Comparison of ENCODE assay signal across 22 cellular contexts in genomic region chr15:80514071-80514780, GRCh38.
DNase-seq lines count a peak whose midpoint lies in the region; ATAC-seq, FAIRE-seq and TF ChIP-seq lines count a peak whose summit lies in the region.
"Had no signal": no experiment of that assay in that cellular context is flagged by ENCODE, and none has a peak within 500 bp of the region (broad histone marks: within the 10 kb centered on the region; RNA-seq: fewer than 3 reads in every experiment).

No MANE protein-coding gene starts in this region.

- no peaks in the 10 kb centered on the region for H3K9me3 Mint-ChIP-seq in astrocyte (ENCODE audit: unreplicated experiment)

- H3K27me3 ChIP-seq in heart left ventricle (no peaks in the 10 kb centered on the region), left ventricle myocardium inferior (ENCODE audit: low read depth) (no peaks in the 10 kb centered on the region), astrocyte (ENCODE audit: insufficient read depth, low read length) (no peaks in the 10 kb centered on the region), gastroesophageal sphincter (no peaks in the 10 kb centered on the region), neuronal stem cell (ENCODE audit: control insufficient read depth in 3 of 3, insufficient read depth in 3 of 3, low read depth in 1 of 3, low read length in 3 of 3) (no peaks in the 10 kb centered on the region)
- H3K27me3 ChIP-seq: body of pancreas had no signal

- H3K4me2 ChIP-seq in astrocyte (ENCODE audit: low read length) (no peak overlapping the region), neuronal stem cell (ENCODE audit: insufficient read depth, low read length, poor library complexity, severe bottlenecking) (no peak overlapping the region)
- H3K4me2 ChIP-seq: GM23338 had no signal

- no peak overlapping the region for H3K4me3 ChIP-seq in heart left ventricle
- no peak overlapping the region for H3K4me3 ChIP-seq in left ventricle myocardium inferior
- no peak overlapping the region for H3K4me3 ChIP-seq in astrocyte (ENCODE audit: insufficient read depth, low read depth, low read length)
- no peak overlapping the region for H3K4me3 ChIP-seq in gastroesophageal sphincter
- H3K4me3 ChIP-seq in neuronal stem cell (ENCODE audit: low read length in 2 of 2): no peak overlapping the region
- H3K4me3 ChIP-seq: body of pancreas, GM23338, K562 had no signal

- no peak overlapping the region for H2BK120ac ChIP-seq in neuronal stem cell (ENCODE audit: low read depth, low read length)

- peak overlapping the region; percentile 55 for H3K27ac Mint-ChIP-seq in astrocyte (ENCODE audit: unreplicated experiment)
- H3K27ac Mint-ChIP-seq: GM23338, naive B cell, type B pancreatic cell had no signal

- H2BK5ac ChIP-seq in neuronal stem cell (ENCODE audit: low read length): no peak overlapping the region

- H3K79me1 ChIP-seq in neuronal stem cell (ENCODE audit: low read depth, low read length): no peaks in the 10 kb centered on the region

- H3K18ac ChIP-seq in neuronal stem cell (ENCODE audit: low read length): no peak overlapping the region

- no peaks in the 10 kb centered on the region for H3K36me3 Mint-ChIP-seq in astrocyte (ENCODE audit: low read depth, unreplicated experiment)

- peaks cover 0 to 38% (median 13%) of the 10 kb centered on the region in 12 donors for H3K9me3 ChIP-seq in heart left ventricle
- peaks cover 29% of the 10 kb centered on the region for H3K9me3 ChIP-seq in left ventricle myocardium inferior (replicated peaks)
- H3K9me3 ChIP-seq in astrocyte (ENCODE audit: insufficient read depth, low read depth, low read length): no peaks in the 10 kb centered on the region
- H3K9me3 ChIP-seq in gastroesophageal sphincter: peaks cover 0 to 14% (median 0%) of the 10 kb centered on the region in 3 donors
- peaks cover 0 to 24% of the 10 kb centered on the region in 2 donors for H3K9me3 ChIP-seq in neuronal stem cell (replicated peaks in 1 of 2; ENCODE audit: control insufficient read depth in 2 of 2, insufficient read depth in 1 of 2, low read depth in 1 of 2, low read length in 2 of 2)
- H3K9me3 ChIP-seq: body of pancreas had no signal

- no peak overlapping the region for H2BK15ac ChIP-seq in neuronal stem cell (ENCODE audit: low read length)

- no peaks in the 10 kb centered on the region for H3K27me3 Mint-ChIP-seq in astrocyte (ENCODE audit: low read depth, unreplicated experiment)
- H3K27me3 Mint-ChIP-seq: type B pancreatic cell had no signal

- TF ChIP-seq CTCF in heart left ventricle (IDR thresholded peaks at IDR 0.05): no peak
- no peak for TF ChIP-seq CTCF in left ventricle myocardium inferior (IDR thresholded peaks at IDR 0.05; ENCODE audit: borderline replicate concordance)
- TF ChIP-seq CTCF in astrocyte (IDR thresholded peaks at IDR 0.05; ENCODE audit: insufficient read depth, low read depth, low read length): no peak
- no peak for TF ChIP-seq CTCF in gastroesophageal sphincter (IDR thresholded peaks at IDR 0.05)

- H3K14ac ChIP-seq in neuronal stem cell (ENCODE audit: low read length): no peak overlapping the region

- intact Hi-C loops in heart left ventricle (cut with DNase I): loop anchor here in 1 of 10 donors (5.0 kb wide), 1 partner anchor 57 kb away; no protein-coding TSS in a partner anchor
- intact Hi-C loops in left ventricle myocardium inferior (cut with micrococcal nuclease): no loop called here

- H2AFZ ChIP-seq in astrocyte (ENCODE audit: low read depth, low read length) (no peak overlapping the region), neuronal stem cell (ENCODE audit: low read length) (no peak overlapping the region)
- H2AFZ ChIP-seq: GM23338 had no signal

- ATAC-seq in heart left ventricle: peak in 3 of 4 donors; percentile 32 to 53 (median 33)
- ATAC-seq in gastroesophageal sphincter: peak; percentile 60
- ATAC-seq: body of pancreas, GM23338, K562, PC-3 had no signal

- no peak overlapping the region for H3K23ac ChIP-seq in neuronal stem cell (ENCODE audit: low read depth, low read length, poor library complexity)

- H3K36me3 ChIP-seq in heart left ventricle (no peaks in the 10 kb centered on the region), left ventricle myocardium inferior (no peaks in the 10 kb centered on the region), astrocyte (ENCODE audit: insufficient read depth, low read length) (no peaks in the 10 kb centered on the region), gastroesophageal sphincter (peaks cover 0 to 26% of the 10 kb centered on the region in 2 donors), neuronal stem cell (replicated peaks in 1 of 2; ENCODE audit: control insufficient read depth in 2 of 2, insufficient read depth in 2 of 2, low read length in 2 of 2) (peaks cover 7 to 90% of the 10 kb centered on the region in 2 donors)
- H3K36me3 ChIP-seq: WERI-Rb-1 had no signal

- H2AK5ac ChIP-seq in neuronal stem cell (ENCODE audit: low read depth, low read length): no peak overlapping the region

- TF ChIP-seq EP300 in gastroesophageal sphincter (IDR thresholded peaks at IDR 0.05): no peak

- no peak for DNase-seq in heart left ventricle
- DNase-seq in left ventricle myocardium inferior: no peak
- peak; percentile 77 for DNase-seq in astrocyte (ENCODE audit: low read depth)
- DNase-seq in SIG-M5 treated with dmso at 0.1 percent for 504 hours (lab: John Stamatoyannopoulos, UW; ENCODE audit: unreplicated experiment): no peak
- no peak for DNase-seq in T-helper 1 cell
- no peak for DNase-seq in NK-92 (lab: John Stamatoyannopoulos, UW; ENCODE audit: unreplicated experiment)
- no peak for DNase-seq in neuronal stem cell (ENCODE audit: low spot score)
- DNase-seq: activated gamma-delta T cell; body of pancreas; hippocampal formation; naive B cell; NCI-H1436; NCI-H446 treated with DMSO at 0.1 percent for 48 hours; PC-3; stimulated activated CD4-positive, alpha-beta T cell treated with anti-CD3 and anti-CD28 coated beads, Interleukin-4, amount 100 ng/mL, for 24 hours; WERI-Rb-1 had no signal

- peaks cover 13% of the 10 kb centered on the region for H3K4me1 Mint-ChIP-seq in astrocyte (ENCODE audit: low read depth, unreplicated experiment)
- H3K4me1 Mint-ChIP-seq: GM23338, naive B cell had no signal

- H4K91ac ChIP-seq in neuronal stem cell (ENCODE audit: low read depth, low read length, poor library complexity): no peak overlapping the region

- H3K9ac ChIP-seq in astrocyte (ENCODE audit: low read length) (no peak overlapping the region), neuronal stem cell (ENCODE audit: low read depth, low read length, poor library complexity) (no peak overlapping the region)

- H3K4me1 ChIP-seq in heart left ventricle: peaks cover 0 to 14% (median 2%) of the 10 kb centered on the region in 12 donors
- H3K4me1 ChIP-seq in left ventricle myocardium inferior: peaks cover 22% of the 10 kb centered on the region
- peaks cover 11% of the 10 kb centered on the region for H3K4me1 ChIP-seq in astrocyte (ENCODE audit: insufficient read depth, low read length)
- no peaks in the 10 kb centered on the region for H3K4me1 ChIP-seq in gastroesophageal sphincter
- H3K4me1 ChIP-seq in neuronal stem cell (ENCODE audit: control insufficient read depth in 2 of 2, insufficient read depth in 1 of 2, low read depth in 1 of 2, low read length in 2 of 2): no peaks in the 10 kb centered on the region
- H3K4me1 ChIP-seq: body of pancreas had no signal

- H4K20me1 ChIP-seq in astrocyte (ENCODE audit: insufficient read depth, low read length): no peaks in the 10 kb centered on the region

- TF ChIP-seq POLR2A in heart left ventricle (IDR thresholded peaks at IDR 0.05) (no peak), gastroesophageal sphincter (IDR thresholded peaks at IDR 0.05) (no peak)

- no peak overlapping the region for H2BK12ac ChIP-seq in neuronal stem cell (ENCODE audit: low read length)

- H4K8ac ChIP-seq in neuronal stem cell (ENCODE audit: low read depth, low read length): no peak overlapping the region

- WGBS in heart left ventricle, 4 donors: 85 to 91% (median 90%) methylated on average over 10 of the region's 10 CpGs
- 82 to 92% methylated on average over 7 to 8 of the region's 10 CpGs for WGBS in gastroesophageal sphincter (ENCODE audit: low coverage in 1 of 2), 2 donors
- WGBS in neuronal stem cell (ENCODE audit: extremely low coverage in 2 of 2, insufficient read length in 2 of 2, insufficient replicate concordance in 1 of 2), 2 donors: no CpG with 5 or more reads among the region's 10 CpGs

- H3K27ac ChIP-seq in heart left ventricle: no peak overlapping the region
- no peak overlapping the region for H3K27ac ChIP-seq in left ventricle myocardium inferior (replicated peaks)
- peak overlapping the region; percentile 15 for H3K27ac ChIP-seq in astrocyte (ENCODE audit: low read depth, low read length)
- no peak overlapping the region for H3K27ac ChIP-seq in gastroesophageal sphincter
- no peak overlapping the region for H3K27ac ChIP-seq in neuronal stem cell (replicated peaks; ENCODE audit: low read length)
- H3K27ac ChIP-seq: body of pancreas, WERI-Rb-1 had no signal

- no peak for FAIRE-seq in astrocyte (lab: Jason Lieb, UNC)
- FAIRE-seq: A204.1, D721Med, K562 had no signal

- no peaks in the 10 kb centered on the region for H3K79me2 ChIP-seq in astrocyte (ENCODE audit: insufficient read depth, low read length)

- no peak overlapping the region for H3K4ac ChIP-seq in neuronal stem cell (ENCODE audit: low read length)

- no peak overlapping the region for H3K4me3 Mint-ChIP-seq in astrocyte (ENCODE audit: unreplicated experiment)
- H3K4me3 Mint-ChIP-seq: GM23338, naive B cell, type B pancreatic cell had no signal
